Comparison of ENCODE assay signal across 19 cellular contexts in genomic region chr14:36511981-36512584, GRCh38. TPM values are rescaled to one million over a fixed set of nuclear protein-coding genes. Genes with fewer than 3 reads are reported as not detected.
"Had no signal": no experiment of that assay in that cellular context is flagged by ENCODE, and none has a peak within 500 bp of the region (broad histone marks: within the 10 kb centered on the region; RNA-seq: fewer than 3 reads in every experiment).

No MANE protein-coding gene starts in this region.

- H3K27ac Mint-ChIP-seq: activated CD4-positive, alpha-beta memory T cell treated with anti-CD3 and anti-CD28 coated beads, Interleukin-2, amount 10 ng/mL, durations not matched to agents 7 days and 5 days; activated naive CD8-positive, alpha-beta T cell treated with anti-CD3 and anti-CD28 coated beads, Interleukin-2, amount 50 U/mL, for 24 hours; nephron progenitor cell had no signal

- DNase-seq: activated CD4-positive, alpha-beta memory T cell treated with anti-CD3 and anti-CD28 coated beads, Interleukin-2, amount 10 ng/mL, durations not matched to agents 7 days and 5 days; activated CD8-positive, alpha-beta memory T cell treated with anti-CD3 and anti-CD28 coated beads, Interleukin-2, amount 50 U/mL, for 48 hours; activated naive CD4-positive, alpha-beta T cell treated with Interleukin-2 at 50 U/mL for 16 hours; activated naive CD8-positive, alpha-beta T cell treated with anti-CD3 and anti-CD28 coated beads, Interleukin-2, amount 50 U/mL, for 24 hours; foreskin melanocyte; head of caudate nucleus; nephron progenitor cell; stimulated activated CD4-positive, alpha-beta T cell treated with anti-CD3 and anti-CD28 coated beads, Interleukin-2, amount 100 ng/mL, for 48 hours; stimulated activated naive CD4-positive, alpha-beta T cell treated with Interleukin-2 at 50 U/mL for 16 hours had no signal

- FAIRE-seq: endothelial cell of umbilical vein had no signal

- H3K4me3 Mint-ChIP-seq: activated CD4-positive, alpha-beta memory T cell treated with anti-CD3 and anti-CD28 coated beads, Interleukin-2, amount 10 ng/mL, durations not matched to agents 7 days and 5 days; activated naive CD8-positive, alpha-beta T cell treated with anti-CD3 and anti-CD28 coated beads, Interleukin-2, amount 50 U/mL, for 24 hours; nephron progenitor cell had no signal

- H3K36me3 ChIP-seq: ascending aorta, cardiac muscle cell, suprapubic skin had no signal

- H3K27ac ChIP-seq: ascending aorta, cardiac muscle cell, suprapubic skin, VCaP had no signal

- H3K4me1 ChIP-seq: ascending aorta had no signal

- ATAC-seq: activated naive CD8-positive, alpha-beta T cell treated with anti-CD3 and anti-CD28 coated beads, Interleukin-2, amount 50 U/mL, for 24 hours; left lobe of liver had no signal

- H3K9me3 Mint-ChIP-seq: activated CD4-positive, alpha-beta memory T cell treated with anti-CD3 and anti-CD28 coated beads, Interleukin-2, amount 10 ng/mL, durations not matched to agents 7 days and 5 days had no signal

- H3K9me3 ChIP-seq: ascending aorta, suprapubic skin had no signal

- H3K4me3 ChIP-seq: ascending aorta, cardiac muscle cell, suprapubic skin had no signal

RNA-seq across cellular contexts. Expression of gene NKX2-1, which starts 7.9 kb away (rescaled TPM):
- total RNA-seq: activated CD4-positive, alpha-beta memory T cell treated with anti-CD3 and anti-CD28 coated beads, Interleukin-2, amount 10 ng/mL, durations not matched to agents 7 days and 5 days; ascending aorta; cardiac muscle cell; endothelial cell of umbilical vein; mesenteric fat pad; omental fat pad; pulmonary artery endothelial cell; suprapubic skin; urinary bladder had no signal
- polyA plus RNA-seq: endothelial cell of umbilical vein, urinary bladder had no signal
